ENCODE assay signal across 20 cellular contexts in genomic region chr3:16538505-16538904, GRCh38.
"Had no signal": no experiment of that assay in that cellular context is flagged by ENCODE, and none has a peak within 500 bp of the region (broad histone marks: within the 10 kb centered on the region; RNA-seq: fewer than 3 reads in every experiment).

No MANE protein-coding gene starts in this region.

- H3K4me3 Mint-ChIP-seq: activated naive CD8-positive, alpha-beta T cell; activated T-helper 1 cell treated with anti-CD3 and anti-CD28 coated beads, Interleukin-12 subunit alpha, Interleukin-12 subunit beta, Interleukin-2, Interleukin-4 antibody, amounts not matched to agents 30 ng/mL and 10 ng/mL and 1 ng/mL, durations not matched to agents 14 hours and 24 hours and 36 hours; memory B cell; stimulated activated naive CD8-positive, alpha-beta T cell treated with anti-CD3 and anti-CD28 coated beads, Interleukin-15, amount 100 ng/mL, for 72 hours; T-helper 1 cell treated with Interleukin-12 subunit alpha and Interleukin-12 subunit beta and Interleukin-4 antibody, amounts not matched to agents 30 μg/mL and 1 μg/mL, for 36 hours had no signal

- H3K36me3 Mint-ChIP-seq: activated naive CD8-positive, alpha-beta T cell; memory B cell had no signal

- H3K36me3 ChIP-seq: cardiac muscle cell, suprapubic skin, transverse colon had no signal

- H3K9ac ChIP-seq: parathyroid adenoma had no signal

- FAIRE-seq: endothelial cell of umbilical vein had no signal

- H3K4me1 Mint-ChIP-seq: memory B cell had no signal

- H3K4me1 ChIP-seq: suprapubic skin, transverse colon had no signal

- H3K79me2 ChIP-seq: parathyroid adenoma had no signal

- ATAC-seq: sciatic nerve; stimulated activated naive CD8-positive, alpha-beta T cell treated with anti-CD3 and anti-CD28 coated beads, Interleukin-15, amount 100 ng/mL, for 72 hours had no signal

- H3K9me3 ChIP-seq: suprapubic skin, transverse colon had no signal

- H3K9me3 Mint-ChIP-seq: activated T-helper 1 cell treated with anti-CD3 and anti-CD28 coated beads, Interleukin-12 subunit alpha, Interleukin-12 subunit beta, Interleukin-2, Interleukin-4 antibody, amounts not matched to agents 30 ng/mL and 10 ng/mL and 1 ng/mL, durations not matched to agents 14 hours and 24 hours and 36 hours; memory B cell; T-helper 1 cell treated with Interleukin-12 subunit alpha and Interleukin-12 subunit beta and Interleukin-4 antibody, amounts not matched to agents 30 μg/mL and 1 μg/mL, for 36 hours had no signal

- H3K27ac Mint-ChIP-seq: activated naive CD8-positive, alpha-beta T cell; activated T-helper 1 cell treated with anti-CD3 and anti-CD28 coated beads, Interleukin-12 subunit alpha, Interleukin-12 subunit beta, Interleukin-2, Interleukin-4 antibody, amounts not matched to agents 30 ng/mL and 10 ng/mL and 1 ng/mL, durations not matched to agents 14 hours and 24 hours and 36 hours; memory B cell; stimulated activated naive CD8-positive, alpha-beta T cell treated with anti-CD3 and anti-CD28 coated beads, Interleukin-15, amount 100 ng/mL, for 72 hours; T-helper 1 cell treated with Interleukin-12 subunit alpha and Interleukin-12 subunit beta and Interleukin-4 antibody, amounts not matched to agents 30 μg/mL and 1 μg/mL, for 36 hours had no signal

- DNase-seq: activated CD4-positive, alpha-beta T cell treated with anti-CD3 and anti-CD28 coated beads, Interleukin-2, amount 50 U/mL, for 4 hours; activated CD4-positive, CD25-positive, alpha-beta regulatory T cell treated with anti-CD3 and anti-CD28 coated beads, Interleukin-2, amount 50 U/mL, for 72 hours; activated gamma-delta T cell treated with Interleukin-2 at 50 U/mL for 16 hours; amniotic stem cell; dermis blood vessel endothelial cell; effector memory CD4-positive, alpha-beta T cell; stimulated activated CD4-positive, alpha-beta T cell treated with anti-CD3 and anti-CD28 coated beads, Interleukin-4, amount 100 ng/mL, for 1 hour; stimulated activated naive CD8-positive, alpha-beta T cell treated with anti-CD3 and anti-CD28 coated beads, Interleukin-15, amount 100 ng/mL, for 72 hours; transverse colon had no signal

- H3K27me3 ChIP-seq: cardiac muscle cell, suprapubic skin had no signal

- H3K4me2 ChIP-seq: smooth muscle cell had no signal

- H3K27ac ChIP-seq: cardiac muscle cell, parathyroid adenoma, suprapubic skin, transverse colon, VCaP had no signal

- H2AFZ ChIP-seq: parathyroid adenoma had no signal

- H3K4me3 ChIP-seq: cardiac muscle cell, smooth muscle cell, suprapubic skin, transverse colon had no signal
